In the genomic region with DNA sequence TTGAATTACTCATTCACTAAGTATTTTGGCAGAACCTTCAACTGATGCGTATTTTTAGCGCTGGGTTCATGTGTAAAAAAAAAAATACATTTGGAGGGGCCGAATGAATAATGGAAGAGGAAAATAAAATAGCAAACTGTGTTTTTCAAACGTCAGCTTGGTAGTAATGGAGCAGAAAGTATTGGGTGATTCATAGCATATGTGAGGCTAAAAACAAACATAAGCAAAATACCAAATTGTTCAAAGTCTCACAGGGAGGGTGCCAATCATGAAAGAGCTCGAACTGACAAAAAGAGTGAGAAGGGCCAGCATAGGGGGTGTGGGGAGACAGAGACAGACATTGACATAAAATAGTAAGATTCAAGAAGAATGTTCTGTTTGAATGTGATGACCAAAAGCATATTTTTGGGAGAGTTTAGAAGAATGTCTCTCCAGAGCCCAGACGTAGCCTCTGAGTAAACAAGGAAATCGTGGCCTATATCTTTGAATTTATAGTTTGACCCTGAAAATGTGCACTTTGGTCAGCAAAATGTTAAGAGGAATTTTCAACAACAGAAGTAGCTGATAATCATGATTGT, we compare ENCODE assay signal across 15 cellular contexts.
A peak's percentile ranks its signal among the peaks of the same experiment; 100 is the strongest.
DNase-seq lines count a peak whose midpoint lies in the region; ATAC-seq and TF ChIP-seq lines count a peak whose summit lies in the region.
"Had no signal": no experiment of that assay in that cellular context is flagged by ENCODE, and none has a peak within 500 bp of the region (broad histone marks: within the 10 kb centered on the region; RNA-seq: fewer than 3 reads in every experiment).

No MANE protein-coding gene starts in this region.

- no peaks in the 10 kb centered on the region for H3K4me1 Mint-ChIP-seq in activated naive CD8-positive, alpha-beta T cell treated with anti-CD3 and anti-CD28 coated beads for 36 hours
- H3K4me1 Mint-ChIP-seq: CD4-positive, CD25-positive, alpha-beta regulatory T cell had no signal

- no peaks in the 10 kb centered on the region for H3K9me3 Mint-ChIP-seq in activated naive CD8-positive, alpha-beta T cell treated with anti-CD3 and anti-CD28 coated beads for 36 hours

- CTCF ChIA-PET in HEK293 (lab: Yijun Ruan, JAX): interaction anchor here (0.7 to 1.2 kb wide), 5 partner anchors 9 to 1691 kb away, joined by 3 to 4 read pairs (median 3); no protein-coding TSS in a partner anchor

- TF ChIP-seq CTCF in HEK293 (tag by site-specific recombination; IDR thresholded peaks at IDR 0.05) (no peak), fibroblast of pulmonary artery (IDR thresholded peaks at IDR 0.05; ENCODE audit: low read length, missing control alignments) (no peak), thoracic aorta (IDR thresholded peaks at IDR 0.05) (no peak)

- H3K27ac ChIP-seq in HEK293 (ENCODE audit: extremely low read depth, low read depth, low read length): no peak overlapping the region
- peak overlapping the region in 1 of 2 donors; percentile 32 for H3K27ac ChIP-seq in thoracic aorta

- ATAC-seq in thoracic aorta (ENCODE audit: insufficient number of reproducible peaks, low FRiP score, low read depth): no peak
- ATAC-seq: activated CD4-positive, CD25-positive, alpha-beta regulatory T cell treated with anti-CD3 and anti-CD28 coated beads, Interleukin-2, amount 50 U/mL, for 24 hours; Right ventricle myocardium inferior had no signal

- H3K4me1 ChIP-seq in HEK293 (ENCODE audit: control insufficient read depth, insufficient read depth, low read length): peaks cover 29% of the 10 kb centered on the region
- peaks cover 11 to 30% of the 10 kb centered on the region in 2 donors for H3K4me1 ChIP-seq in thoracic aorta (ENCODE audit: control insufficient read depth in 1 of 2, low read depth in 2 of 2)

- no peaks in the 10 kb centered on the region for H3K27me3 Mint-ChIP-seq in activated naive CD8-positive, alpha-beta T cell treated with anti-CD3 and anti-CD28 coated beads for 36 hours
- H3K27me3 Mint-ChIP-seq: CD4-positive, CD25-positive, alpha-beta regulatory T cell had no signal

- no peaks in the 10 kb centered on the region for H3K36me3 ChIP-seq in HEK293 (ENCODE audit: control insufficient read depth in 2 of 2, insufficient read depth in 1 of 2, low read length in 2 of 2)
- no peaks in the 10 kb centered on the region for H3K36me3 ChIP-seq in thoracic aorta

- H3K4me3 ChIP-seq in HEK293 (ENCODE audit: low read depth, low read length): no peak overlapping the region
- H3K4me3 ChIP-seq in fibroblast of pulmonary artery (replicated peaks; ENCODE audit: low read depth, low read length): no peak overlapping the region
- peak overlapping the region; percentile 3 for H3K4me3 ChIP-seq in thoracic aorta

- no peaks in the 10 kb centered on the region for H3K27me3 ChIP-seq in thoracic aorta (replicated peaks; ENCODE audit: insufficient read depth)

- no peaks in the 10 kb centered on the region for H3K36me3 Mint-ChIP-seq in activated naive CD8-positive, alpha-beta T cell treated with anti-CD3 and anti-CD28 coated beads for 36 hours
- H3K36me3 Mint-ChIP-seq: CD4-positive, CD25-positive, alpha-beta regulatory T cell had no signal

- H3K9me3 ChIP-seq in HEK293 (ENCODE audit: control insufficient read depth, insufficient read depth, low read depth, low read length) (no peaks in the 10 kb centered on the region), thoracic aorta (no peaks in the 10 kb centered on the region)

- POLR2A ChIA-PET in HEK293 (lab: Yijun Ruan, JAX): no interaction called here

- peak; percentile 43 for DNase-seq in RPMI7951 (ENCODE audit: low read depth)
- DNase-seq in fibroblast of pulmonary artery (ENCODE audit: low read depth): peak; percentile 49
- DNase-seq in thoracic aorta (ENCODE audit: low spot score): no peak
- DNase-seq in DMS153 treated with DMSO at 0.1 percent for 48 hours (lab: John Stamatoyannopoulos, UW; ENCODE audit: unreplicated experiment): no peak
- DNase-seq in activated naive CD8-positive, alpha-beta T cell treated with anti-CD3 and anti-CD28 coated beads for 36 hours: no peak
- no peak for DNase-seq in HT-29 (ENCODE audit: low spot score)
- DNase-seq: activated effector memory CD4-positive, alpha-beta T cell treated with Interleukin-2 at 50 U/mL for 16 hours; CD4-positive, CD25-positive, alpha-beta regulatory T cell; islet precursor cell; KG1; NCI-H1436; stimulated activated CD4-positive, alpha-beta T cell treated with anti-CD3 and anti-CD28 coated beads, Interleukin-2, amount 100 ng/mL, for 48 hours had no signal

- H3K27ac Mint-ChIP-seq in activated naive CD8-positive, alpha-beta T cell treated with anti-CD3 and anti-CD28 coated beads for 36 hours: no peak overlapping the region

- no peak overlapping the region for H3K4me3 Mint-ChIP-seq in activated naive CD8-positive, alpha-beta T cell treated with anti-CD3 and anti-CD28 coated beads for 36 hours
- H3K4me3 Mint-ChIP-seq: CD4-positive, CD25-positive, alpha-beta regulatory T cell had no signal

TF ChIP-seq in HEK293, 187 proteins besides CTCF, POLR2A, EP300 and RAD21:
- peak; percentile 64; the same call in 1 of the 2 replicates for TF ChIP-seq ZNF10 (tag by site-specific recombination; IDR thresholded peaks at IDR 0.05)
- no peak for TF ChIP-seq ZNF302 (tag by site-specific recombination; IDR thresholded peaks at IDR 0.05; ENCODE audit: low read depth)
- TF ChIP-seq ZNF626 (tag by site-specific recombination; IDR thresholded peaks at IDR 0.05): 0 out of 2 replicates have a peak, but pooled peaks have one; percentile 37
- peak; percentile 43; the same call in 1 of the 2 replicates for TF ChIP-seq ZBTB20 (tag by site-specific recombination; IDR thresholded peaks at IDR 0.05)
- TF ChIP-seq, protein P1, sequence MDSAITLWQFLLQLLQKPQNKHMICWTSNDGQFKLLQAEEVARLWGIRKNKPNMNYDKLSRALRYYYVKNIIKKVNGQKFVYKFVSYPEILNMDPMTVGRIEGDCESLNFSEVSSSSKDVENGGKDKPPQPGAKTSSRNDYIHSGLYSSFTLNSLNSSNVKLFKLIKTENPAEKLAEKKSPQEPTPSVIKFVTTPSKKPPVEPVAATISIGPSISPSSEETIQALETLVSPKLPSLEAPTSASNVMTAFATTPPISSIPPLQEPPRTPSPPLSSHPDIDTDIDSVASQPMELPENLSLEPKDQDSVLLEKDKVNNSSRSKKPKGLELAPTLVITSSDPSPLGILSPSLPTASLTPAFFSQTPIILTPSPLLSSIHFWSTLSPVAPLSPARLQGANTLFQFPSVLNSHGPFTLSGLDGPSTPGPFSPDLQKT (IDR thresholded peaks at IDR 0.05; ENCODE audit: borderline replicate concordance, low read depth, low read length): no peak

Comparison
In these comparisons a context has a peak if more than half of its experiments do, and no peak if none do; other contexts are left out.
1. DNase-seq: peak in RPMI7951 (single experiment) and fibroblast of pulmonary artery (single experiment); none in thoracic aorta (single experiment), DMS153 treated with DMSO at 0.1 percent for 48 hours (single experiment), activated naive CD8-positive, alpha-beta T cell treated with anti-CD3 and anti-CD28 coated beads for 36 hours (single experiment) and HT-29 (single experiment).